Comparison of ENCODE assay signal across 8 cellular contexts in genomic region chr3:185934726-185935464, GRCh38. TPM values are rescaled to one million over a fixed set of nuclear protein-coding genes. Genes with fewer than 3 reads are reported as not detected.
A peak's percentile ranks its signal among the peaks of the same experiment; 100 is the strongest.
DNase-seq lines count a peak whose midpoint lies in the region; ATAC-seq, FAIRE-seq and TF ChIP-seq lines count a peak whose summit lies in the region.

No MANE protein-coding gene starts in this region.

- H3K4me3 Mint-ChIP-seq in mesothelial cell of epicardium: peak overlapping the region; percentile 100

- TF ChIP-seq RAD21 in K562 (CRISPR knock-in tag; conservative IDR thresholded peaks at IDR 0.05 in 1 of 2, IDR thresholded peaks at IDR 0.05 in 1 of 2): no peak

- H4K20me1 ChIP-seq in K562 (replicated peaks; ENCODE audit: control insufficient read depth, insufficient read depth, low read length): peaks cover 77% of the 10 kb centered on the region

- peak overlapping the region; percentile 100 for H3K27ac Mint-ChIP-seq in mesothelial cell of epicardium

- H3K36me3 ChIP-seq in A673 (ENCODE audit: insufficient read depth, low read length, poor library complexity, severe bottlenecking): peaks cover 30% of the 10 kb centered on the region
- H3K36me3 ChIP-seq in K562 (ENCODE audit: control insufficient read depth, insufficient read depth, low read length): peaks cover 71% of the 10 kb centered on the region

- H3K36me3 Mint-ChIP-seq in mesothelial cell of epicardium: peaks cover 5% of the 10 kb centered on the region

- no peak for TF ChIP-seq EP300 in K562 (IDR thresholded peaks at IDR 0.05; ENCODE audit: low read length)

- CTCF ChIA-PET in A673 (lab: Charles Lee): no interaction called here
- CTCF ChIA-PET in K562 (lab: Yijun Ruan, JAX; ENCODE audit: low intra/inter-chr PET ratio): interaction anchor here (0.9 kb wide), 1 partner anchor 274 kb away, joined by 3 read pairs; no protein-coding TSS in a partner anchor
- CTCF ChIA-PET in HEK293T (lab: Yijun Ruan, JAX): interaction anchor here (1.0 kb wide), 1 partner anchor 9 kb away, joined by 5 read pairs; no protein-coding TSS in a partner anchor

- H3K4me2 ChIP-seq in K562 (ENCODE audit: insufficient read depth, low read length): peak overlapping the region; percentile 100

- ATAC-seq in K562 (peak; percentile 33), HG02588 (IDR thresholded peaks at IDR 0.05; ENCODE audit: unreplicated experiment) (no peak)

- no peak for TF ChIP-seq CTCF in A673 (conservative IDR thresholded peaks at IDR 0.05; ENCODE audit: low read depth, low read length)
- no peak for TF ChIP-seq CTCF in HL-60 (IDR thresholded peaks at IDR 0.05; ENCODE audit: insufficient read depth, low read length)
- TF ChIP-seq CTCF in K562 (IDR thresholded peaks at IDR 0.05 in 2 of 3, conservative IDR thresholded peaks at IDR 0.05 in 1 of 3; ENCODE audit: insufficient read depth in 2 of 3, low read depth in 1 of 3, low read length in 3 of 3): no peak
- TF ChIP-seq CTCF in mesothelial cell of epicardium (IDR thresholded peaks at IDR 0.05; ENCODE audit: unreplicated experiment): no peak

- peak overlapping the region; percentile 100 for H3K27ac ChIP-seq in A673 (ENCODE audit: low read depth, low read length, poor library complexity, severe bottlenecking)
- peak overlapping the region; percentile 99; the same call in 1 of the 2 replicates for H3K27ac ChIP-seq in HL-60 (replicated peaks)
- H3K27ac ChIP-seq in K562 (ENCODE audit: extremely low read depth, low read depth, low read length): no peak overlapping the region; the same call in 1 of the 3 replicates

- H3K27me3 ChIP-seq in A673 (replicated peaks; ENCODE audit: insufficient read depth, low read depth, low read length, poor library complexity) (no peaks in the 10 kb centered on the region), HL-60 (ENCODE audit: insufficient read depth, poor library complexity, severe bottlenecking) (no peaks in the 10 kb centered on the region), K562 (ENCODE audit: control insufficient read depth in 2 of 2, insufficient read depth in 2 of 2, low read length in 2 of 2) (no peaks in the 10 kb centered on the region)

- H3K4me1 ChIP-seq in A673 (ENCODE audit: insufficient read depth, low read length, poor library complexity, severe bottlenecking) (peaks cover 39% of the 10 kb centered on the region), K562 (replicated peaks in 1 of 2; ENCODE audit: control insufficient read depth in 2 of 2, insufficient read depth in 2 of 2, low read length in 2 of 2) (peaks cover 3 to 37% of the 10 kb centered on the region in 2 experiments; a peak in 4 of 5 replicates)

- peaks cover 80% of the 10 kb centered on the region for H3K79me2 ChIP-seq in K562 (ENCODE audit: control insufficient read depth, insufficient read depth, low read length)

- no peak overlapping the region for H2AFZ ChIP-seq in K562 (ENCODE audit: low read depth, low read length)

- POLR2A ChIA-PET in A673 (lab: Charles Lee; ENCODE audit: low non-redundant PET): no interaction called here
- POLR2A ChIA-PET in K562 (lab: Yijun Ruan, JAX): interaction anchor here (0.7 to 5.2 kb wide), 11 partner anchors 8 to 275 kb away, joined by 3 to 64 read pairs (median 5); no protein-coding TSS in a partner anchor
- POLR2A ChIA-PET in HEK293T (lab: Yijun Ruan, JAX): interaction anchor here (0.6 to 3.4 kb wide), 3 partner anchors 12 to 874 kb away, joined by 3 to 33 read pairs (median 13); no protein-coding TSS in a partner anchor

- 2% methylated on average over 8 of the region's 8 CpGs for WGBS in K562 (ENCODE audit: insufficient coverage, low coverage, missing lambda C conversion rate)

- FAIRE-seq in K562 (lab: Jason Lieb, UNC): no peak

- DNase-seq in A673 (ENCODE audit: low spot score) (no peak), HL-60 (ENCODE audit: low read depth in 1 of 2, low spot score in 1 of 2) (no peak), K562 (ENCODE audit: extremely low read depth in 1 of 4, low spot score in 3 of 4) (no peak), mesothelial cell of epicardium (ENCODE audit: low spot score in 2 of 2, unreplicated experiment in 2 of 2) (no peak), SKM-1 (lab: John Stamatoyannopoulos, UW; ENCODE audit: unreplicated experiment) (no peak), HEK293T (ENCODE audit: extremely low spot score) (no peak)
- DNase-seq in stimulated activated CD4-positive, alpha-beta T cell treated with anti-CD3 and anti-CD28 coated beads, Interleukin-4, amount 100 ng/mL, for 24 hours: no peak

- peak overlapping the region in 1 of 2 experiments; percentile 100; a peak in 2 of 4 replicates for H3K9ac ChIP-seq in K562 (ENCODE audit: insufficient read depth in 1 of 2, low read depth in 2 of 2, low read length in 2 of 2)

- H3K9me3 Mint-ChIP-seq in mesothelial cell of epicardium: peaks cover 4% of the 10 kb centered on the region

- no TSS peak for BruUV-seq in A673 (replicated peaks; lab: Mats Ljungman, UMichigan)
- no TSS peak for BruUV-seq in K562 (replicated peaks; lab: Mats Ljungman, UMichigan)

- no peaks in the 10 kb centered on the region for H3K9me3 ChIP-seq in A673 (ENCODE audit: low read depth, low read length, poor library complexity, severe bottlenecking)
- no peaks in the 10 kb centered on the region; the same call in 1 of the 2 replicates for H3K9me3 ChIP-seq in K562 (replicated peaks; ENCODE audit: control insufficient read depth, insufficient read depth, low read depth, low read length)

- peaks cover 59% of the 10 kb centered on the region for H3K4me1 Mint-ChIP-seq in mesothelial cell of epicardium

- no peaks in the 10 kb centered on the region for H3K9me1 ChIP-seq in K562 (ENCODE audit: control insufficient read depth, insufficient read depth, low read length)

- TF ChIP-seq POLR2A in K562 (conservative IDR thresholded peaks at IDR 0.05): no peak

- intact Hi-C loops in A673 (cut with micrococcal nuclease; ENCODE audit: unreplicated experiment) (no loop called here), K562 (cut with micrococcal nuclease) (loop anchor here (2.0 to 5.0 kb wide), 2 partner anchors 112 to 203 kb away; no protein-coding TSS in a partner anchor)

- in situ Hi-C loops in K562 (cut with MboI): no loop called here

- H3K27me3 Mint-ChIP-seq in mesothelial cell of epicardium (ENCODE audit: low read depth): no peaks in the 10 kb centered on the region

- H3K4me3 ChIP-seq in A673 (ENCODE audit: low read depth, low read length, poor library complexity, severe bottlenecking) (peak overlapping the region; percentile 96), HL-60 (replicated peaks; ENCODE audit: insufficient read depth, low read length) (peak overlapping the region; percentile 61), K562 (peak overlapping the region; percentile 99)

TF ChIP-seq in K562, 482 proteins besides CTCF, POLR2A, EP300 and RAD21 (continues in another document):
- TF ChIP-seq SIN3A (IDR thresholded peaks at IDR 0.05; ENCODE audit: borderline replicate concordance in 2 of 2, control insufficient read depth in 1 of 2, low read depth in 2 of 2, low read length in 2 of 2): 0 out of 4 replicates have a peak, but pooled peaks of 1 of the 2 experiments have one; percentile 15

TF ChIP-seq in HEK293T, 16 proteins besides CTCF, POLR2A, EP300 and RAD21:
- TF ChIP-seq CTBP1 (IDR thresholded peaks at IDR 0.05; ENCODE audit: borderline replicate concordance) (no peak), ZNF384 (IDR thresholded peaks at IDR 0.05) (no peak), SUZ12 (IDR thresholded peaks at IDR 0.05) (no peak), L3MBTL2 (conservative IDR thresholded peaks at IDR 0.05) (no peak), FOXA1 (IDR thresholded peaks at IDR 0.05) (no peak), BHLHE40 (IDR thresholded peaks at IDR 0.05; ENCODE audit: borderline replicate concordance) (no peak), HDGF (IDR thresholded peaks at IDR 0.05; ENCODE audit: borderline replicate concordance) (no peak), PKNOX1 (IDR thresholded peaks at IDR 0.05) (no peak), FOXM1 (IDR thresholded peaks at IDR 0.05; ENCODE audit: borderline replicate concordance) (no peak), ELF4 (IDR thresholded peaks at IDR 0.05) (no peak)

RNA-seq across cellular contexts. Expression of gene TRA2B, which starts 2.9 kb away (rescaled TPM):
- total RNA-seq in A673 (2021) (328 and 339 TPM in 2 replicates), K562 (2014; rRNA removed) (345 and 451 TPM in 2 replicates), K562 (2014; rRNA removed; fragmentation: Illumina TruSeq; extraction: Trizol) (278 and 286 TPM in 2 replicates), K562 (2015; rRNA removed; fragmentation: Illumina TruSeq; extraction: Trizol) (385 and 411 TPM in 2 replicates), K562 (2021) (244 and 254 TPM in 2 replicates), mesothelial cell of epicardium (217 to 228 TPM (median 222 TPM) in 3 replicates)
- 267 and 677 TPM in 2 replicates for total RNA-seq in K562 (2011; cell fraction: chromatin; rRNA removed; ENCODE audit: low replicate concordance)
- total RNA-seq in K562 (2011; cell fraction: nucleolus; rRNA removed): 155 and 196 TPM in 2 replicates
- total RNA-seq in K562 (2011; cell fraction: nucleoplasm; rRNA removed): 358 and 568 TPM in 2 replicates
- polyA plus RNA-seq in K562 (2011; rRNA removed) (224 and 295 TPM in 2 replicates), K562 (2014; fragmentation: Illumina TruSeq; extraction: Trizol) (285 and 300 TPM in 2 replicates), K562 (2014; fragmentation: Nextera tagmentation; extraction: Ambion mirVana) (100 to 1,000 TPM; 105 to 132 TPM), K562 (2014; rRNA removed) (260 and 286 TPM in 2 replicates)
- 154 and 160 TPM in 2 replicates for polyA plus RNA-seq in K562 (2011; cell fraction: cytosol; rRNA removed)
- polyA plus RNA-seq in K562 (2011; cell fraction: nucleus; rRNA removed): 311 and 318 TPM in 2 replicates
- 166 and 283 TPM in 2 replicates for polyA plus RNA-seq in K562 (2012)
- 355 and 364 TPM in 2 replicates for polyA minus RNA-seq in K562 (2011; rRNA and poly(A)+ RNA removed)
- 218 and 232 TPM in 2 replicates for polyA minus RNA-seq in K562 (2011; cell fraction: cytosol; rRNA and poly(A)+ RNA removed)
- 402 and 570 TPM in 2 replicates for polyA minus RNA-seq in K562 (2011; cell fraction: nucleus; rRNA and poly(A)+ RNA removed)
